In genomic region chr20:47501483-47502270, GRCh38 we compare ENCODE assay signal across 8 cellular contexts.
A peak's percentile ranks its signal among the peaks of the same experiment; 100 is the strongest.
DNase-seq lines count a peak whose midpoint lies in the region; ATAC-seq and TF ChIP-seq lines count a peak whose summit lies in the region.

Gene NCOA3, plus strand, starts transcription at chr20:47501887. Its CDS starts 120,361 bp downstream, at chr20:47622248.

- TF ChIP-seq CTCF in astrocyte of the cerebellum (IDR thresholded peaks at IDR 0.05; ENCODE audit: low read depth, low read length, missing control alignments) (peak; percentile 28), retinal pigment epithelial cell (conservative IDR thresholded peaks at IDR 0.05; ENCODE audit: low read depth, low read length) (peak; percentile 42)

- ATAC-seq in GM18502 (IDR thresholded peaks at IDR 0.05; ENCODE audit: poor library complexity, unreplicated experiment) (peak; percentile 80), HG02970 (IDR thresholded peaks at IDR 0.05; ENCODE audit: low FRiP score, unreplicated experiment) (peak; percentile 80), HG03378 (IDR thresholded peaks at IDR 0.05; ENCODE audit: unreplicated experiment) (no peak)

- in situ Hi-C loops in astrocyte of the cerebellum (cut with HindIII; ENCODE audit: low sequenced_read_pairs) = no loop called here

- H3K4me3 ChIP-seq in astrocyte of the cerebellum (ENCODE audit: low read depth, low read length) (peak within 1 kb of the TSS; percentile 98), retinal pigment epithelial cell (ENCODE audit: low read length) (peak within 1 kb of the TSS; percentile 85)

- DNase-seq in NCI-H2081 (lab: John Stamatoyannopoulos, UW) = peak; percentile 97
- peak; percentile 81 for DNase-seq in T-helper 9 cell
- DNase-seq in astrocyte of the cerebellum (ENCODE audit: low read depth) = peak; percentile 76
- DNase-seq in hypothalamus (lab: John Stamatoyannopoulos, UW) = peak; percentile 37 to 96 (median 86)
- DNase-seq in retinal pigment epithelial cell (ENCODE audit: low read depth) = peak; percentile 78
